Comparison of ENCODE assay signal across 11 cellular contexts in genomic region chr2:180893752-180894151, GRCh38.
"Had no signal": no experiment of that assay in that cellular context is flagged by ENCODE, and none has a peak within 500 bp of the region (broad histone marks: within the 10 kb centered on the region; RNA-seq: fewer than 3 reads in every experiment).

No MANE protein-coding gene starts in this region.

- H2AFZ ChIP-seq: GM23248, GM23338 had no signal

- FAIRE-seq: H1, H54 had no signal

- DNase-seq: GM23248, GOT3, H7, H9, HCEC 1CT, HFFc6 had no signal

- ATAC-seq: GM23338, HCT116 had no signal

- H3K27ac ChIP-seq: GM23248 had no signal

- H3K4me2 ChIP-seq: GM23338 had no signal

- H3K9ac ChIP-seq: GM23248 had no signal

- H3K4me3 ChIP-seq: GM23248, GM23338, HAP-1 had no signal

- H3K9me3 ChIP-seq: HAP-1 had no signal

- H3K36me3 ChIP-seq: HAP-1 had no signal
